Comparison of ENCODE assay signal across 1 cellular context in the genomic region with DNA sequence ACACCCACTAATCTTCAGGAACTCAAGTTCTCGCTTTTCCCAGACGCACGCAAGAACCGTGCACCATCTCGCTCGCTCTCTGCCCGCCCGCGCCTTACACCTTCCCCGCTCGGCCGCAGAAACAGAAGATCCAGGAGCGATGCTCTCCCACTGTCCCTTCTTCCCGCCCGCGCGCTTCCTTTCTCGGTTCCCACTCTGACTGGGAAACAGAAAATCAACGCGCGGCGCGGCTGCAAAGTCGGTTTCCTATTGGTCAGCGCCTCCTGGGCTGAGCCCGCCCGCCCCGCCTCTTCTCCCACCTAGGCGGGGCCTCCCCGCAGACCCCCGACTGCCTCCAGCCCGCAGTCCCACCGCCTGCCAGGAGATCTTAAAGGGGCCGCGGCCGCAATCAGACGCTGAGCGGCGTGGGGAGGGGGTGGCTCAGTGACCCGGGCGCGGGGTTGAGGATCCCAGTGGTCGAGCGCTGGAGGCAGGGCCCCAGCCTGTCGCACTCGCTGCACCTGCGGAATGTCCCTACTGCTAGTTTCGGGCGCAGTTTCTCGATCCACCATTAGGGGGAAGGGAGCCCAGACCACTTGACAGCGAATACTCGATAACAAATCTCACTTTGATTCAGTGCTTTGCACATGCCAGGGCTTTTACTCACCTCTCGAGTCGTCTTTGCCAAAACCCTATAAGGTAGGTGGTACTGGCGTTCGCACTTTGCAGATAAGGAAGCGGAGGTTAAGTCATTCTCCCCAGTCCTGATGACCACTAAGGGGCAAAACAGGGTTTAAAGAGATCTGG.
TF ChIP-seq lines count a peak whose summit lies in the region.

No MANE protein-coding gene starts in this region.

TF ChIP-seq in WTC11, 78 proteins besides CTCF, POLR2A, EP300 and RAD21 (continued from another document):
- TF ChIP-seq, protein P1, sequence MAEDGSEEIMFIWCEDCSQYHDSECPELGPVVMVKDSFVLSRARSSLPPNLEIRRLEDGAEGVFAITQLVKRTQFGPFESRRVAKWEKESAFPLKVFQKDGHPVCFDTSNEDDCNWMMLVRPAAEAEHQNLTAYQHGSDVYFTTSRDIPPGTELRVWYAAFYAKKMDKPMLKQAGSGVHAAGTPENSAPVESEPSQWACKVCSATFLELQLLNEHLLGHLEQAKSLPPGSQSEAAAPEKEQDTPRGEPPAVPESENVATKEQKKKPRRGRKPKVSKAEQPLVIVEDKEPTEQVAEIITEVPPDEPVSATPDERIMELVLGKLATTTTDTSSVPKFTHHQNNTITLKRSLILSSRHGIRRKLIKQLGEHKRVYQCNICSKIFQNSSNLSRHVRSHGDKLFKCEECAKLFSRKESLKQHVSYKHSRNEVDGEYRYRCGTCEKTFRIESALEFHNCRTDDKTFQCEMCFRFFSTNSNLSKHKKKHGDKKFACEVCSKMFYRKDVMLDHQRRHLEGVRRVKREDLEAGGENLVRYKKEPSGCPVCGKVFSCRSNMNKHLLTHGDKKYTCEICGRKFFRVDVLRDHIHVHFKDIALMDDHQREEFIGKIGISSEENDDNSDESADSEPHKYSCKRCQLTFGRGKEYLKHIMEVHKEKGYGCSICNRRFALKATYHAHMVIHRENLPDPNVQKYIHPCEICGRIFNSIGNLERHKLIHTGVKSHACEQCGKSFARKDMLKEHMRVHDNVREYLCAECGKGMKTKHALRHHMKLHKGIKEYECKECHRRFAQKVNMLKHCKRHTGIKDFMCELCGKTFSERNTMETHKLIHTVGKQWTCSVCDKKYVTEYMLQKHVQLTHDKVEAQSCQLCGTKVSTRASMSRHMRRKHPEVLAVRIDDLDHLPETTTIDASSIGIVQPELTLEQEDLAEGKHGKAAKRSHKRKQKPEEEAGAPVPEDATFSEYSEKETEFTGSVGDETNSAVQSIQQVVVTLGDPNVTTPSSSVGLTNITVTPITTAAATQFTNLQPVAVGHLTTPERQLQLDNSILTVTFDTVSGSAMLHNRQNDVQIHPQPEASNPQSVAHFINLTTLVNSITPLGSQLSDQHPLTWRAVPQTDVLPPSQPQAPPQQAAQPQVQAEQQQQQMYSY (CRISPR knock-in tag; IDR thresholded peaks at IDR 0.05), result no peak
- TF ChIP-seq GABPB1 (CRISPR knock-in tag; IDR thresholded peaks at IDR 0.05) (0 out of 2 replicates have a peak, but pooled peaks have one; percentile 11), FOXP1 (CRISPR knock-in tag; IDR thresholded peaks at IDR 0.05; ENCODE audit: borderline replicate concordance) (no peak), MYBL2 (CRISPR knock-in tag; IDR thresholded peaks at IDR 0.05) (0 out of 2 replicates have a peak, but pooled peaks have one; percentile 38), SP1 (CRISPR knock-in tag; conservative IDR thresholded peaks at IDR 0.05) (peak; percentile 79), ZBTB21 (CRISPR knock-in tag; IDR thresholded peaks at IDR 0.05; ENCODE audit: borderline replicate concordance) (no peak), RELA (CRISPR knock-in tag; IDR thresholded peaks at IDR 0.05; ENCODE audit: borderline replicate concordance) (no peak), NFYB (CRISPR knock-in tag; conservative IDR thresholded peaks at IDR 0.05; ENCODE audit: low read depth) (peak; percentile 55; the same call in 1 of the 2 replicates), TEAD1 (CRISPR knock-in tag; IDR thresholded peaks at IDR 0.05) (peak; percentile 64; the same call in 1 of the 2 replicates), GRHL2 (CRISPR knock-in tag; IDR thresholded peaks at IDR 0.05; ENCODE audit: insufficient replicate concordance, severe bottlenecking) (no peak), NFATC4 (CRISPR knock-in tag; IDR thresholded peaks at IDR 0.05) (no peak), NFE2L1 (CRISPR knock-in tag; IDR thresholded peaks at IDR 0.05) (0 out of 2 replicates have a peak, but pooled peaks have one; percentile 49), ZNF121 (CRISPR knock-in tag; IDR thresholded peaks at IDR 0.05) (no peak), JUN (CRISPR knock-in tag; IDR thresholded peaks at IDR 0.05) (no peak), KAT7 (CRISPR knock-in tag; IDR thresholded peaks at IDR 0.05; ENCODE audit: borderline replicate concordance) (no peak)
- TF ChIP-seq, protein P2, sequence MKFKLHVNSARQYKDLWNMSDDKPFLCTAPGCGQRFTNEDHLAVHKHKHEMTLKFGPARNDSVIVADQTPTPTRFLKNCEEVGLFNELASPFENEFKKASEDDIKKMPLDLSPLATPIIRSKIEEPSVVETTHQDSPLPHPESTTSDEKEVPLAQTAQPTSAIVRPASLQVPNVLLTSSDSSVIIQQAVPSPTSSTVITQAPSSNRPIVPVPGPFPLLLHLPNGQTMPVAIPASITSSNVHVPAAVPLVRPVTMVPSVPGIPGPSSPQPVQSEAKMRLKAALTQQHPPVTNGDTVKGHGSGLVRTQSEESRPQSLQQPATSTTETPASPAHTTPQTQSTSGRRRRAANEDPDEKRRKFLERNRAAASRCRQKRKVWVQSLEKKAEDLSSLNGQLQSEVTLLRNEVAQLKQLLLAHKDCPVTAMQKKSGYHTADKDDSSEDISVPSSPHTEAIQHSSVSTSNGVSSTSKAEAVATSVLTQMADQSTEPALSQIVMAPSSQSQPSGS (CRISPR knock-in tag; IDR thresholded peaks at IDR 0.05; ENCODE audit: borderline replicate concordance, low read depth), result no peak
- TF ChIP-seq, protein P3, sequence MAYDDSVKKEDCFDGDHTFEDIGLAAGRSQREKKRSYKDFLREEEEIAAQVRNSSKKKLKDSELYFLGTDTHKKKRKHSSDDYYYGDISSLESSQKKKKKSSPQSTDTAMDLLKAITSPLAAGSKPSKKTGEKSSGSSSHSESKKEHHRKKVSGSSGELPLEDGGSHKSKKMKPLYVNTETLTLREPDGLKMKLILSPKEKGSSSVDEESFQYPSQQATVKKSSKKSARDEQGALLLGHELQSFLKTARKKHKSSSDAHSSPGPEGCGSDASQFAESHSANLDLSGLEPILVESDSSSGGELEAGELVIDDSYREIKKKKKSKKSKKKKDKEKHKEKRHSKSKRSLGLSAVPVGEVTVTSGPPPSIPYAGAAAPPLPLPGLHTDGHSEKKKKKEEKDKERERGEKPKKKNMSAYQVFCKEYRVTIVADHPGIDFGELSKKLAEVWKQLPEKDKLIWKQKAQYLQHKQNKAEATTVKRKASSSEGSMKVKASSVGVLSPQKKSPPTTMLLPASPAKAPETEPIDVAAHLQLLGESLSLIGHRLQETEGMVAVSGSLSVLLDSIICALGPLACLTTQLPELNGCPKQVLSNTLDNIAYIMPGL (CRISPR knock-in tag; IDR thresholded peaks at IDR 0.05), result no peak; the same call in 1 of the 2 replicates
- TF ChIP-seq, protein P4, sequence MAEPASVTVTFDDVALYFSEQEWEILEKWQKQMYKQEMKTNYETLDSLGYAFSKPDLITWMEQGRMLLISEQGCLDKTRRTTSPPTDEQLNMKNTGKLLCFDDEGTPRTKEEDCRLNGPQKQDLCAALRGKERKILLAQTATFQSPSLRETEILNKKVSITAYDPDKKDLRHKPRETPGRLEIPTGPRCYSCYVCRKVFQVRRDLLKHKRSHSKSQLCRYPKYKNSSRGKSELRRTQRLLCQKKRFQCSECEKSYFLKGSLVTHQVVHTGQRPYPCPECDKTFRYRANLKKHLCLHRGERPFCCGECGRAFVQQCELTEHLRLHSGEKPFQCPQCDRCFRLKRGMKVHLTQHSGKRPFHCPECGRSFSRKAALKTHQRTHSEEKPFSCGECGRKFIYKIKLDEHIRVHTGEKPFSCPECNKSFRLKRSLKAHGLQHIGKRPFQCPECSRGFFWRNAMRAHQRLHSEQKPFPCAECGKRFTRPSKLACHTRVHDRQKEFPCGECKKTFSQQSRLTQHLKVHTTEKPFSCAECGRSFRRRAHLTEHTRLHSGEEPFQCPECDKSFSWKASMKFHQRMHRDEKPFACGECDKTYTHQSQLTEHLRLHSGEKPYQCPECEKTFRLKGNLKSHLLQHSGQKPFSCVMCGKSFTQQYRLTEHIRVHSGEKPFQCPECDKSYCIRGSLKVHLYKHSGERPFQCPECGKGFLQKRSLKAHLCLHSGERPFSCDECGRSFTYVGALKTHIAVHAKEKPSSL (CRISPR knock-in tag; conservative IDR thresholded peaks at IDR 0.05), result no peak
- TF ChIP-seq, protein P5, sequence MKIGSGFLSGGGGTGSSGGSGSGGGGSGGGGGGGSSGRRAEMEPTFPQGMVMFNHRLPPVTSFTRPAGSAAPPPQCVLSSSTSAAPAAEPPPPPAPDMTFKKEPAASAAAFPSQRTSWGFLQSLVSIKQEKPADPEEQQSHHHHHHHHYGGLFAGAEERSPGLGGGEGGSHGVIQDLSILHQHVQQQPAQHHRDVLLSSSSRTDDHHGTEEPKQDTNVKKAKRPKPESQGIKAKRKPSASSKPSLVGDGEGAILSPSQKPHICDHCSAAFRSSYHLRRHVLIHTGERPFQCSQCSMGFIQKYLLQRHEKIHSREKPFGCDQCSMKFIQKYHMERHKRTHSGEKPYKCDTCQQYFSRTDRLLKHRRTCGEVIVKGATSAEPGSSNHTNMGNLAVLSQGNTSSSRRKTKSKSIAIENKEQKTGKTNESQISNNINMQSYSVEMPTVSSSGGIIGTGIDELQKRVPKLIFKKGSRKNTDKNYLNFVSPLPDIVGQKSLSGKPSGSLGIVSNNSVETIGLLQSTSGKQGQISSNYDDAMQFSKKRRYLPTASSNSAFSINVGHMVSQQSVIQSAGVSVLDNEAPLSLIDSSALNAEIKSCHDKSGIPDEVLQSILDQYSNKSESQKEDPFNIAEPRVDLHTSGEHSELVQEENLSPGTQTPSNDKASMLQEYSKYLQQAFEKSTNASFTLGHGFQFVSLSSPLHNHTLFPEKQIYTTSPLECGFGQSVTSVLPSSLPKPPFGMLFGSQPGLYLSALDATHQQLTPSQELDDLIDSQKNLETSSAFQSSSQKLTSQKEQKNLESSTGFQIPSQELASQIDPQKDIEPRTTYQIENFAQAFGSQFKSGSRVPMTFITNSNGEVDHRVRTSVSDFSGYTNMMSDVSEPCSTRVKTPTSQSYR (CRISPR knock-in tag; IDR thresholded peaks at IDR 0.05), result no peak
